In the genomic region with DNA sequence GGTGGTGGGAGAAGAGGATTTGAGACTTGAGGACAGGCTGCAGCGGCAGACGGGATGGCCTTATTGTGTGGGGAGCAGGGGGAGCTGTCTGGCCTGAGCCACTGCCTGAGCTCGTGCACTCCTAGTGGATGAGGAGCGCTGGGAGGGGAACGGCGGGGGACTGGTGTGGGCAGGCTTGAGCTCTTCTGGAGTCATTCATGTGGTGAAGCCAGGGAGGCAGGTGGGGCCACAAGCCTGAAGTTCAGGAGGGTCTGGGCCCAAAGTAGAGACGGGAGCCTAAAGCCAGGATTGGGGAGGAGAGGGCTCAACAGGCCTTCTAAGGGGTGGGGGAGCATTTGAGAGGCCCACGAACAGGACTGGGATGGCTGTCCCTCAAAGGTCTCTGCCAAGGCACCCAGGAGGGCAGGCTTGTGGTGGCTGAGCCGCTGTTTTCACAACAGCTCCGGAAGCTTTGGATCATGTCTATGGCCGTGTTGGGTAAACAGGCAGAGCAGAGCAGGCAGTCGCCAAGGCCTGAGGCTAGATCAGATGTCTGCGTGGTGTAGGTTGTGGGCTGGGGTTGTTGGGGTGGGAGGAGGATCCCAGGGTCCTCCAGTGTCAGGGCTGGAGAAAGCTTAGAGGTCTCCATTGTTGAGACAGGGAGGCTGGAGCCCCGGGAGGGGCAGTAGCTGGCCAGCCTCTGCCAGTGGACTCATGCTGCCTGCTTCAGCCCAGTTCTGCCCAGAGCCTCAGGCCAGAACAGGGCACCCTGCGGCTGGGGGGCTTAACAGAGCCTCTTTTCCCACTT, we compare ENCODE assay signal across 11 cellular contexts. TPM values are rescaled to one million over a fixed set of nuclear protein-coding genes. Genes with fewer than 3 reads are reported as not detected.
DNase-seq lines count a peak whose midpoint lies in the region; ATAC-seq and TF ChIP-seq lines count a peak whose summit lies in the region.
"Had no signal": no experiment of that assay in that cellular context is flagged by ENCODE, and none has a peak within 500 bp of the region (broad histone marks: within the 10 kb centered on the region; RNA-seq: fewer than 3 reads in every experiment).

No MANE protein-coding gene starts in this region.

- H3K36me3 ChIP-seq in H7 (replicated peaks; ENCODE audit: control insufficient read depth, insufficient read depth, low read length) (peaks cover 3% of the 10 kb centered on the region; the same call in 1 of the 2 replicates), lower lobe of right lung (peaks cover 36% of the 10 kb centered on the region)

- peak; percentile 91 for DNase-seq in H7
- peak; percentile 80 for DNase-seq in UCSD-AML1 (lab: John Stamatoyannopoulos, UW; ENCODE audit: unreplicated experiment)
- peak; percentile 68 for DNase-seq in lower lobe of right lung
- DNase-seq in cerebellar cortex (ENCODE audit: low spot score), result no peak
- DNase-seq in medulla oblongata (ENCODE audit: extremely low spot score), result no peak
- no peak for DNase-seq in NCI-H1105 (lab: John Stamatoyannopoulos, UW)
- DNase-seq: Caco-2, NCI-H1417 treated with DMSO at 0.1 percent for 48 hours had no signal

- peaks cover 82% of the 10 kb centered on the region for H3K4me1 ChIP-seq in lower lobe of right lung

- TF ChIP-seq CTCF in 22Rv1 (IDR thresholded peaks at IDR 0.05), result no peak
- no peak for TF ChIP-seq CTCF in lower lobe of right lung (IDR thresholded peaks at IDR 0.05)

- intact Hi-C loops in lower lobe of right lung (cut with DNase I), result no loop called here

- H3K27me3 ChIP-seq in H7 (ENCODE audit: control insufficient read depth, insufficient read depth, low read length) (no peaks in the 10 kb centered on the region), lower lobe of right lung (ENCODE audit: low read depth) (no peaks in the 10 kb centered on the region)

- ATAC-seq in lower lobe of right lung (peak; percentile 22 to 39), GM21515 (IDR thresholded peaks at IDR 0.05; ENCODE audit: unreplicated experiment) (no peak)

- H3K9me3 ChIP-seq in lower lobe of right lung, result no peaks in the 10 kb centered on the region
- H3K9me3 ChIP-seq: Caco-2 had no signal

- H3K27ac ChIP-seq in 22Rv1 (peak overlapping the region; percentile 44), lower lobe of right lung (peak overlapping the region; percentile 73)
- H3K27ac ChIP-seq: parathyroid adenoma had no signal

- no peak overlapping the region for H3K4me3 ChIP-seq in H7 (ENCODE audit: insufficient read depth, low read depth, low read length)
- peak overlapping the region; percentile 41 for H3K4me3 ChIP-seq in lower lobe of right lung

RNA-seq across cellular contexts. Expression of gene PRKCD, which starts 8.2 kb away (rescaled TPM):
- total RNA-seq in H7 (2014; rRNA removed; shearing (Covaris generic)), result 2.9 and 3.1 TPM in 2 replicates
- 103 TPM for total RNA-seq in lower lobe of right lung

RNA-seq across cellular contexts. Expression of gene RFT1, which starts 39.0 kb away (rescaled TPM):
- 9.5 and 10.4 TPM in 2 replicates for total RNA-seq in H7 (2014; rRNA removed; shearing (Covaris generic))
- total RNA-seq in lower lobe of right lung, result 18.3 TPM

Comparison
In these comparisons a context has a peak if more than half of its experiments do, and no peak if none do; other contexts are left out.
1. DNase-seq: peak in H7 (single experiment), UCSD-AML1 (single experiment) and lower lobe of right lung (single experiment); none in cerebellar cortex (single experiment), medulla oblongata (single experiment) and NCI-H1105 (single experiment).
2. RNA of gene PRKCD, which starts 8.2 kb away (total RNA-seq): 103 TPM in lower lobe of right lung (single experiment); 2.9 to 3.1 TPM in H7; every median in the first group is over 10 times any median in the second.